In the genomic region with DNA sequence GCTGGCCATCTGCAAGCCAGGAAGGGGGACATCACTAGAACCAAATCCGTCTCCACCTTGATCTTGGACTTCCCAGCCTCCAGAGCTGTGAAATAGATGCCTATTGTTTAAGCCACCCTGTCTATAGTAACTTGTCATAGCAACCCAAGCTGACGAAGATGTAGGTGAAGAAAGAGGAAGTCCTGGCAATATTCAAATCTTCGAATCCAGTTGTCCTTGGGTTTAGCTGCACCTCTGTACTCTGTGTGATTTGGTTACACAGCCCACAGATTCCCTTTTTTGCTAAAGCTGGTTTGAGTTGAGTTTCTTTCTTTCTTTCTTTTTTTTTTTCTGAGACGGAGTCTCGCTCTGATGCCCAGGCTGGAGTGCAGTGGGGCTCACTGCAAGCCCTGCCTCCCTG, we compare ENCODE assay signal across 11 cellular contexts.
A peak's percentile ranks its signal among the peaks of the same experiment; 100 is the strongest.
DNase-seq lines count a peak whose midpoint lies in the region; ATAC-seq and TF ChIP-seq lines count a peak whose summit lies in the region.
"Had no signal": no experiment of that assay in that cellular context is flagged by ENCODE, and none has a peak within 500 bp of the region (broad histone marks: within the 10 kb centered on the region; RNA-seq: fewer than 3 reads in every experiment).

No MANE protein-coding gene starts in this region.

- POLR2A ChIA-PET in RWPE1 (lab: Yijun Ruan, JAX; ENCODE audit: low non-redundant PET), result no interaction called here

- ATAC-seq in GM19023 (IDR thresholded peaks at IDR 0.05; ENCODE audit: unreplicated experiment) (peak; percentile 56), HG02798 (IDR thresholded peaks at IDR 0.05; ENCODE audit: poor library complexity, unreplicated experiment) (peak; percentile 60)

- peak overlapping the region; percentile 96 for H3K27ac ChIP-seq in Karpas-422 (ENCODE audit: low read length)
- peak overlapping the region; percentile 99 for H3K27ac ChIP-seq in neutrophil
- H3K27ac ChIP-seq in RWPE1, result no peak overlapping the region
- H3K27ac ChIP-seq: SK-N-MC, thyroid gland had no signal

- no peak for TF ChIP-seq CTCF in neutrophil (IDR thresholded peaks at IDR 0.05)
- no peak for TF ChIP-seq CTCF in RWPE1 (conservative IDR thresholded peaks at IDR 0.05; ENCODE audit: low read depth)

- DNase-seq in Karpas-422, result peak; percentile 97
- no peak for DNase-seq in NCI-H226
- DNase-seq in RWPE1 (ENCODE audit: low spot score), result no peak
- no peak for DNase-seq in SW480 (ENCODE audit: low spot score)
- DNase-seq in NCI-H748 treated with DMSO at 0.1 percent for 48 hours (lab: John Stamatoyannopoulos, UW), result no peak
- DNase-seq: activated naive CD4-positive, alpha-beta T cell; thyroid gland had no signal

- peaks cover 91% of the 10 kb centered on the region for H3K4me1 ChIP-seq in Karpas-422 (ENCODE audit: low read length)
- peaks cover 90 to 100% of the 10 kb centered on the region in 2 experiments for H3K4me1 ChIP-seq in neutrophil (ENCODE audit: control insufficient read depth in 1 of 2, insufficient read depth in 1 of 2, low read depth in 1 of 2, low read length in 1 of 2)
- H3K4me1 ChIP-seq: thyroid gland had no signal

- H3K9me3 ChIP-seq in Karpas-422 (ENCODE audit: low read length) (no peaks in the 10 kb centered on the region), neutrophil (no peaks in the 10 kb centered on the region)
- H3K9me3 ChIP-seq: thyroid gland had no signal

- H3K4me3 ChIP-seq in Karpas-422 (ENCODE audit: low read length) (peak overlapping the region; percentile 29; the same call in 1 of the 2 replicates), neutrophil (ENCODE audit: low read depth in 1 of 2, low read length in 1 of 2) (peak overlapping the region in 1 of 2 experiments; percentile 29)
- H3K4me3 ChIP-seq: SK-N-MC, thyroid gland had no signal

- peak overlapping the region; percentile 62 for H3K9ac ChIP-seq in Karpas-422 (ENCODE audit: low read length)

- H3K36me3 ChIP-seq in Karpas-422 (ENCODE audit: insufficient read depth, low read length) (no peaks in the 10 kb centered on the region), neutrophil (no peaks in the 10 kb centered on the region)
- H3K36me3 ChIP-seq: thyroid gland had no signal

- no peaks in the 10 kb centered on the region for H3K9me2 ChIP-seq in Karpas-422 (replicated peaks; ENCODE audit: insufficient read depth, low read length)

- H3K79me2 ChIP-seq in Karpas-422 (ENCODE audit: low read length), result no peaks in the 10 kb centered on the region

- CTCF ChIA-PET in RWPE1 (lab: Yijun Ruan, JAX), result no interaction called here

- H4K20me1 ChIP-seq in Karpas-422 (ENCODE audit: insufficient read depth, low read depth, low read length), result no peaks in the 10 kb centered on the region

- no peaks in the 10 kb centered on the region for H3K27me3 ChIP-seq in Karpas-422 (ENCODE audit: low read length)
- no peaks in the 10 kb centered on the region for H3K27me3 ChIP-seq in neutrophil
- H3K27me3 ChIP-seq: thyroid gland had no signal

- peak overlapping the region; percentile 67 for H3K4me2 ChIP-seq in Karpas-422 (ENCODE audit: low read depth, low read length, poor library complexity, severe bottlenecking)

- no peak overlapping the region for H2AFZ ChIP-seq in Karpas-422 (ENCODE audit: low read length)
